1 cellular context compared by ENCODE assay signal in the genomic region with DNA sequence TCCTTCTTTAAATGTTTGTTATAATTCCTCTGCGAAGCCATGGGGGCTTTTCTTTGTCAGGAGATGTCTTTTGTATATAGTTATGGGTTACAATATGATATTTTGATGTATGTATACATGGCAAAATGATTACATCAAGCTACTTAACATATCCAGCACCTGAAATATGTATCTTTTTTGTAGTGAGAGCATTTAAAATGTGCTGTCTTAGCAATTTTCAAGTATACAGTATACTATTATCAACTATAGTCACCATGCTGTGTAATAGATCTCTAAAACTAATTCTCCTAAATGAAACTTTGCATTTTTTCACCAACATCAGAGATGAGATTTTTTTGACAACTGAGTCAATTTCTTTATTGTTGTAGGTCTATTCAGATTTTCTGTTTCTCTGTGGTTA.
TF ChIP-seq lines count a peak whose summit lies in the region.

No MANE protein-coding gene starts in this region.

TF ChIP-seq in HepG2, 621 proteins besides CTCF, POLR2A, EP300 and RAD21 (continued from another document):
- no peak for TF ChIP-seq ZBTB8A (CRISPR knock-in tag; IDR thresholded peaks at IDR 0.05; ENCODE audit: borderline replicate concordance, low read depth)
- TF ChIP-seq MAFF (IDR thresholded peaks at IDR 0.05; ENCODE audit: low read depth, low read length), result peak; percentile 74; the same call in 1 of the 2 replicates
